Comparison of ENCODE assay signal across 10 cellular contexts in genomic region chr19:45646345-45646698, GRCh38. TPM values are rescaled to one million over a fixed set of nuclear protein-coding genes. Genes with fewer than 3 reads are reported as not detected.
DNase-seq lines count a peak whose midpoint lies in the region; ATAC-seq and TF ChIP-seq lines count a peak whose summit lies in the region.
"Had no signal": no experiment of that assay in that cellular context is flagged by ENCODE, and none has a peak within 500 bp of the region (broad histone marks: within the 10 kb centered on the region; RNA-seq: fewer than 3 reads in every experiment).

No MANE protein-coding gene starts in this region.

- H3K36me3 Mint-ChIP-seq in activated naive CD4-positive, alpha-beta T cell treated with anti-CD3 and anti-CD28 coated beads, Interleukin-2, amount 50 U/mL, for 24 hours = peaks cover 2% of the 10 kb centered on the region

- no peaks in the 10 kb centered on the region for H3K27me3 Mint-ChIP-seq in activated naive CD4-positive, alpha-beta T cell treated with anti-CD3 and anti-CD28 coated beads, Interleukin-2, amount 50 U/mL, for 24 hours

- no peak overlapping the region for H3K4me3 ChIP-seq in WERI-Rb-1 (ENCODE audit: low read depth, low read length)
- H3K4me3 ChIP-seq in foreskin fibroblast (ENCODE audit: low read depth in 1 of 2, low read length in 2 of 2) = peak overlapping the region; percentile 48 to 59

- TF ChIP-seq POLR2A in erythroblast (IDR thresholded peaks at IDR 0.05; ENCODE audit: low read length) = no peak

- TF ChIP-seq CTCF in WERI-Rb-1 (IDR thresholded peaks at IDR 0.05; ENCODE audit: low read depth, low read length) (no peak), foreskin fibroblast (IDR thresholded peaks at IDR 0.05; ENCODE audit: low read depth, low read length) (no peak)

- no peaks in the 10 kb centered on the region for H3K9me3 ChIP-seq in WERI-Rb-1 (ENCODE audit: severe bottlenecking)

- peaks cover 31% of the 10 kb centered on the region for H3K4me1 Mint-ChIP-seq in activated naive CD4-positive, alpha-beta T cell treated with anti-CD3 and anti-CD28 coated beads, Interleukin-2, amount 50 U/mL, for 24 hours

- H3K4me3 Mint-ChIP-seq in activated naive CD4-positive, alpha-beta T cell treated with anti-CD3 and anti-CD28 coated beads, Interleukin-2, amount 50 U/mL, for 24 hours = peak overlapping the region; percentile 89

- peaks cover 1% of the 10 kb centered on the region for H3K9me3 Mint-ChIP-seq in activated naive CD4-positive, alpha-beta T cell treated with anti-CD3 and anti-CD28 coated beads, Interleukin-2, amount 50 U/mL, for 24 hours

- no peak for DNase-seq in activated naive CD4-positive, alpha-beta T cell (lab: John Stamatoyannopoulos, UW)
- DNase-seq in WERI-Rb-1 = no peak
- peak in 1 of 2 donors; percentile 30 for DNase-seq in foreskin fibroblast
- DNase-seq in DMS53 (lab: John Stamatoyannopoulos, UW) = no peak
- DNase-seq in erythroblast (lab: John Stamatoyannopoulos, UW) = no peak

- no peaks in the 10 kb centered on the region for H3K27me3 ChIP-seq in WERI-Rb-1 (ENCODE audit: insufficient read depth, low read depth, severe bottlenecking)

- no peak for ATAC-seq in HG03571 (IDR thresholded peaks at IDR 0.05; ENCODE audit: unreplicated experiment)

- H3K27ac ChIP-seq in WERI-Rb-1 = peak overlapping the region; percentile 53
- H3K27ac ChIP-seq in temporal lobe (ENCODE audit: low read depth, low read length) = peak overlapping the region; percentile 98

- no peaks in the 10 kb centered on the region for H3K36me3 ChIP-seq in WERI-Rb-1

- peak overlapping the region; percentile 81 for H3K27ac Mint-ChIP-seq in activated naive CD4-positive, alpha-beta T cell treated with anti-CD3 and anti-CD28 coated beads, Interleukin-2, amount 50 U/mL, for 24 hours

RNA-seq across cellular contexts. Expression of gene EML2, which starts 7.1 kb away (rescaled TPM):
- 13.0 TPM for total RNA-seq in temporal lobe

RNA-seq across cellular contexts. Expression of gene GIPR, which starts 21.7 kb away (rescaled TPM):
- total RNA-seq in temporal lobe = 0.25 TPM

RNA-seq across cellular contexts. Expression of gene GPR4, which starts 44.3 kb away (rescaled TPM):
- 0.25 TPM for total RNA-seq in temporal lobe
- total RNA-seq: renal cortical epithelial cell; T-helper 1 cell treated with Interleukin-12 subunit alpha and Interleukin-12 subunit beta and Interleukin-4 antibody, amounts not matched to agents 30 ng/mL and 1 ng/mL, for 36 hours had no signal

RNA-seq across cellular contexts. Expression of gene SNRPD2, which starts 45.4 kb away (rescaled TPM):
- 101 TPM for total RNA-seq in temporal lobe

RNA-seq across cellular contexts. Expression of gene QPCTL, which starts 46.1 kb away (rescaled TPM):
- total RNA-seq in temporal lobe = 4.2 TPM
